21 cellular contexts compared by ENCODE assay signal in genomic region chr2:22795467-22795866, GRCh38.
"Had no signal": no experiment of that assay in that cellular context is flagged by ENCODE, and none has a peak within 500 bp of the region (broad histone marks: within the 10 kb centered on the region; RNA-seq: fewer than 3 reads in every experiment).

No MANE protein-coding gene starts in this region.

- ATAC-seq: left lung; naive thymus-derived CD8-positive, alpha-beta T cell; psoas muscle had no signal

- H3K4me1 ChIP-seq: left lung, psoas muscle, right atrium auricular region, spleen, testis, uterus had no signal

- H3K27me3 Mint-ChIP-seq: activated B cell treated with CpG ODN at 0.5 μM for 24 hours; activated naive CD8-positive, alpha-beta T cell treated with anti-CD3 and anti-CD28 coated beads for 36 hours had no signal

- DNase-seq: activated B cell treated with CpG ODN at 0.5 μM for 24 hours; activated CD4-positive, alpha-beta T cell treated with anti-CD3 and anti-CD28 coated beads for 4 hours; activated CD4-positive, alpha-beta T cell treated with anti-CD3 and anti-CD28 coated beads, Interleukin-2, amount 50 U/mL, for 48 hours; activated naive CD4-positive, alpha-beta T cell treated with Interleukin-2 at 50 U/mL for 16 hours; activated naive CD8-positive, alpha-beta T cell treated with anti-CD3 and anti-CD28 coated beads for 36 hours; activated T-cell treated with anti-CD3 and anti-CD28 coated beads, Interleukin-2, amount 50 U/mL, for 48 hours; amniotic stem cell; cortex of kidney; kidney glomerular epithelial cell; left lung; naive thymus-derived CD8-positive, alpha-beta T cell; ovary; psoas muscle; spleen; stimulated activated CD4-positive, alpha-beta T cell treated with anti-CD3 and anti-CD28 coated beads, Interleukin-4, amount 100 ng/mL, for 1 hour; stimulated activated naive CD4-positive, alpha-beta T cell; testis; uterus had no signal

- H3K27ac Mint-ChIP-seq: activated B cell treated with CpG ODN at 0.5 μM for 24 hours; activated naive CD8-positive, alpha-beta T cell treated with anti-CD3 and anti-CD28 coated beads for 36 hours; mesothelial cell of epicardium; naive thymus-derived CD8-positive, alpha-beta T cell had no signal

- H3K36me3 Mint-ChIP-seq: activated naive CD8-positive, alpha-beta T cell treated with anti-CD3 and anti-CD28 coated beads for 36 hours; mesothelial cell of epicardium; naive thymus-derived CD8-positive, alpha-beta T cell had no signal

- H3K27me3 ChIP-seq: left lung, neutrophil, ovary, right atrium auricular region, spleen, testis, uterus had no signal

- H3K4me3 ChIP-seq: left lung, ovary, psoas muscle, right atrium auricular region, spleen, testis, uterus had no signal

- H3K36me3 ChIP-seq: left lung, neutrophil, ovary, right atrium auricular region, spleen, uterus had no signal

- H3K27ac ChIP-seq: left lung, neutrophil, ovary, psoas muscle, right atrium auricular region, spleen, testis, uterus had no signal

- H3K4me3 Mint-ChIP-seq: activated B cell treated with CpG ODN at 0.5 μM for 24 hours; activated naive CD8-positive, alpha-beta T cell treated with anti-CD3 and anti-CD28 coated beads for 36 hours; mesothelial cell of epicardium; naive thymus-derived CD8-positive, alpha-beta T cell had no signal

- H3K4me1 Mint-ChIP-seq: activated B cell treated with CpG ODN at 0.5 μM for 24 hours; activated naive CD8-positive, alpha-beta T cell treated with anti-CD3 and anti-CD28 coated beads for 36 hours; mesothelial cell of epicardium; naive thymus-derived CD8-positive, alpha-beta T cell had no signal

- H3K9me3 Mint-ChIP-seq: activated B cell treated with CpG ODN at 0.5 μM for 24 hours; activated naive CD8-positive, alpha-beta T cell treated with anti-CD3 and anti-CD28 coated beads for 36 hours; mesothelial cell of epicardium had no signal
